ENCODE assay signal across 37 cellular contexts in genomic region chr4:134364928-134365327, GRCh38.
"Had no signal": no experiment of that assay in that cellular context is flagged by ENCODE, and none has a peak within 500 bp of the region (broad histone marks: within the 10 kb centered on the region; RNA-seq: fewer than 3 reads in every experiment).

No MANE protein-coding gene starts in this region.

- H3K27ac ChIP-seq: adrenal gland, body of pancreas, coronary artery, dorsolateral prefrontal cortex, esophagus muscularis mucosa, heart left ventricle, WERI-Rb-1 had no signal

- H3K36me3 Mint-ChIP-seq: activated CD4-positive, alpha-beta memory T cell treated with anti-CD3 and anti-CD28 coated beads for 36 hours; activated CD8-positive, alpha-beta memory T cell treated with anti-CD3 and anti-CD28 coated beads, Interleukin-2, amount 10 ng/mL, durations not matched to agents 7 days and 5 days; activated naive CD4-positive, alpha-beta T cell treated with anti-CD3 and anti-CD28 coated beads, Interleukin-2, amount 50 U/mL, for 24 hours; activated naive CD8-positive, alpha-beta T cell treated with anti-CD3 and anti-CD28 coated beads for 36 hours had no signal

- H3K27me3 Mint-ChIP-seq: activated B cell treated with CpG ODN at 0.5 μM for 24 hours; activated CD4-positive, alpha-beta memory T cell treated with anti-CD3 and anti-CD28 coated beads for 36 hours; activated CD8-positive, alpha-beta memory T cell treated with anti-CD3 and anti-CD28 coated beads, Interleukin-2, amount 10 ng/mL, durations not matched to agents 7 days and 5 days; activated naive CD4-positive, alpha-beta T cell treated with anti-CD3 and anti-CD28 coated beads, Interleukin-2, amount 50 U/mL, for 24 hours; activated naive CD8-positive, alpha-beta T cell treated with anti-CD3 and anti-CD28 coated beads for 36 hours; activated naive CD8-positive, alpha-beta T cell treated with anti-CD3 and anti-CD28 coated beads, Interleukin-2, amount 50 U/mL, for 24 hours; dendritic cell treated with granulocyte-macrophage colony-stimulating factor and Interleukin-4, amounts not matched to agents 40 ng/mL and 50 ng/mL, for 4 days; T-helper 17 cell had no signal

- H3K4me1 Mint-ChIP-seq: activated B cell treated with CpG ODN at 0.5 μM for 24 hours; activated CD8-positive, alpha-beta memory T cell treated with anti-CD3 and anti-CD28 coated beads, Interleukin-2, amount 10 ng/mL, durations not matched to agents 7 days and 5 days; activated naive CD4-positive, alpha-beta T cell treated with anti-CD3 and anti-CD28 coated beads, Interleukin-2, amount 50 U/mL, for 24 hours; activated naive CD8-positive, alpha-beta T cell treated with anti-CD3 and anti-CD28 coated beads for 36 hours; activated naive CD8-positive, alpha-beta T cell treated with anti-CD3 and anti-CD28 coated beads, Interleukin-2, amount 50 U/mL, for 24 hours; endodermal cell; T-helper 17 cell had no signal

- H3K4me3 Mint-ChIP-seq: activated B cell treated with CpG ODN at 0.5 μM for 24 hours; activated CD4-positive, alpha-beta memory T cell treated with anti-CD3 and anti-CD28 coated beads for 36 hours; activated CD8-positive, alpha-beta memory T cell treated with anti-CD3 and anti-CD28 coated beads, Interleukin-2, amount 10 ng/mL, durations not matched to agents 7 days and 5 days; activated CD8-positive, alpha-beta T cell treated with anti-CD3 and anti-CD28 coated beads, Interleukin-2, amount 10 ng/mL, durations not matched to agents 7 days and 5 days; activated naive CD4-positive, alpha-beta T cell treated with anti-CD3 and anti-CD28 coated beads for 36 hours; activated naive CD4-positive, alpha-beta T cell treated with anti-CD3 and anti-CD28 coated beads, Interleukin-2, amount 50 U/mL, for 24 hours; activated naive CD8-positive, alpha-beta T cell treated with anti-CD3 and anti-CD28 coated beads for 36 hours; activated naive CD8-positive, alpha-beta T cell treated with anti-CD3 and anti-CD28 coated beads, Interleukin-2, amount 50 U/mL, for 24 hours; activated T-helper 1 cell treated with anti-CD3 and anti-CD28 coated beads, Interleukin-12 subunit alpha, Interleukin-12 subunit beta, Interleukin-2, Interleukin-4 antibody, amounts not matched to agents 30 ng/mL and 10 ng/mL and 1 ng/mL, durations not matched to agents 14 hours and 24 hours and 36 hours; dendritic cell treated with granulocyte-macrophage colony-stimulating factor and Interleukin-4, amounts not matched to agents 40 ng/mL and 50 ng/mL, for 4 days; endodermal cell; T-helper 17 cell; T-helper 2 cell treated with Interferon-gamma antibody and Interleukin-4, amounts not matched to agents 5 μg/mL and 100 μg/mL, for 36 hours had no signal

- DNase-seq: activated B cell treated with CpG ODN at 0.5 μM for 24 hours; activated CD4-positive, alpha-beta memory T cell treated with anti-CD3 and anti-CD28 coated beads for 36 hours; activated CD4-positive, alpha-beta T cell treated with anti-CD3 and anti-CD28 coated beads for 48 hours; activated CD4-positive, alpha-beta T cell treated with anti-CD3 and anti-CD28 coated beads, Interleukin-2, amount 50 U/mL, for 1 hour; activated CD8-positive, alpha-beta memory T cell treated with anti-CD3 and anti-CD28 coated beads, Interleukin-2, amount 10 ng/mL, durations not matched to agents 7 days and 5 days; activated CD8-positive, alpha-beta memory T cell treated with anti-CD3 and anti-CD28 coated beads, Interleukin-2, amount 50 U/mL, for 4 hours; activated CD8-positive, alpha-beta T cell treated with anti-CD3 and anti-CD28 coated beads, Interleukin-2, amount 10 ng/mL, durations not matched to agents 7 days and 5 days; activated effector memory CD4-positive, alpha-beta T cell treated with anti-CD3 and anti-CD28 coated beads, Interleukin-2, amount 50 U/mL, for 16 hours; activated naive CD4-positive, alpha-beta T cell treated with anti-CD3 and anti-CD28 coated beads for 36 hours; activated naive CD8-positive, alpha-beta T cell treated with anti-CD3 and anti-CD28 coated beads for 36 hours; activated naive CD8-positive, alpha-beta T cell treated with anti-CD3 and anti-CD28 coated beads, Interleukin-2, amount 50 U/mL, for 24 hours; activated T-cell treated with anti-CD3 and anti-CD28 coated beads, Interleukin-2, amount 50 U/mL, for 1 hour; activated T-cell treated with anti-CD3 and anti-CD28 coated beads, Interleukin-2, amount 50 U/mL, for 48 hours; adrenal gland; amygdala; aorta; body of pancreas; caudate nucleus; dorsolateral prefrontal cortex; effector memory CD4-positive, alpha-beta T cell; endodermal cell; erythroblast; foreskin melanocyte; glutamatergic neuron; heart left ventricle; T-helper 1 cell; T-helper 17 cell; T1000; WERI-Rb-1 had no signal

- H3K27me3 ChIP-seq: adrenal gland, body of pancreas, dorsolateral prefrontal cortex, esophagus muscularis mucosa, heart left ventricle had no signal

- ATAC-seq: activated CD4-positive, CD25-positive, alpha-beta regulatory T cell treated with anti-CD3 and anti-CD28 coated beads, Interleukin-2, amount 50 U/mL, for 24 hours; activated CD8-positive, alpha-beta memory T cell treated with anti-CD3 and anti-CD28 coated beads, Interleukin-2, amount 10 ng/mL, durations not matched to agents 7 days and 5 days; activated CD8-positive, alpha-beta T cell treated with anti-CD3 and anti-CD28 coated beads, Interleukin-2, amount 10 ng/mL, durations not matched to agents 7 days and 5 days; activated naive CD8-positive, alpha-beta T cell treated with anti-CD3 and anti-CD28 coated beads, Interleukin-2, amount 50 U/mL, for 24 hours; body of pancreas; heart left ventricle; T-helper 17 cell had no signal

- H3K9me3 Mint-ChIP-seq: activated B cell treated with CpG ODN at 0.5 μM for 24 hours; activated T-helper 1 cell treated with anti-CD3 and anti-CD28 coated beads, Interleukin-12 subunit alpha, Interleukin-12 subunit beta, Interleukin-2, Interleukin-4 antibody, amounts not matched to agents 30 ng/mL and 10 ng/mL and 1 ng/mL, durations not matched to agents 14 hours and 24 hours and 36 hours; dendritic cell treated with granulocyte-macrophage colony-stimulating factor and Interleukin-4, amounts not matched to agents 40 ng/mL and 50 ng/mL, for 4 days; endodermal cell had no signal

- H3K4me3 ChIP-seq: adrenal gland, body of pancreas, coronary artery, dorsolateral prefrontal cortex, esophagus muscularis mucosa, heart left ventricle had no signal

- H3K4me1 ChIP-seq: adrenal gland, body of pancreas, esophagus muscularis mucosa, heart left ventricle had no signal

- H3K27ac Mint-ChIP-seq: activated B cell treated with CpG ODN at 0.5 μM for 24 hours; activated CD4-positive, alpha-beta memory T cell treated with anti-CD3 and anti-CD28 coated beads for 36 hours; activated CD8-positive, alpha-beta memory T cell treated with anti-CD3 and anti-CD28 coated beads, Interleukin-2, amount 10 ng/mL, durations not matched to agents 7 days and 5 days; activated CD8-positive, alpha-beta T cell treated with anti-CD3 and anti-CD28 coated beads, Interleukin-2, amount 10 ng/mL, durations not matched to agents 7 days and 5 days; activated naive CD4-positive, alpha-beta T cell treated with anti-CD3 and anti-CD28 coated beads for 36 hours; activated naive CD4-positive, alpha-beta T cell treated with anti-CD3 and anti-CD28 coated beads, Interleukin-2, amount 50 U/mL, for 24 hours; activated naive CD8-positive, alpha-beta T cell treated with anti-CD3 and anti-CD28 coated beads for 36 hours; activated naive CD8-positive, alpha-beta T cell treated with anti-CD3 and anti-CD28 coated beads, Interleukin-2, amount 50 U/mL, for 24 hours; activated T-helper 1 cell treated with anti-CD3 and anti-CD28 coated beads, Interleukin-12 subunit alpha, Interleukin-12 subunit beta, Interleukin-2, Interleukin-4 antibody, amounts not matched to agents 30 ng/mL and 10 ng/mL and 1 ng/mL, durations not matched to agents 14 hours and 24 hours and 36 hours; activated T-helper 2 cell treated with anti-CD3 and anti-CD28 coated beads, Interferon-gamma antibody, Interleukin-2, Interleukin-4, amounts not matched to agents 10 μg/mL and 5 μg/mL and 100 μg/mL, durations not matched to agents 14 hours and 24 hours and 36 hours; dendritic cell treated with granulocyte-macrophage colony-stimulating factor and Interleukin-4, amounts not matched to agents 40 ng/mL and 50 ng/mL, for 4 days; endodermal cell; T-helper 17 cell; T-helper 2 cell treated with Interferon-gamma antibody and Interleukin-4, amounts not matched to agents 5 μg/mL and 100 μg/mL, for 36 hours had no signal

- H3K9me3 ChIP-seq: adrenal gland, body of pancreas, esophagus muscularis mucosa had no signal

- H3K36me3 ChIP-seq: adrenal gland, esophagus muscularis mucosa, heart left ventricle, WERI-Rb-1 had no signal
